ENCODE assay signal across 8 cellular contexts in genomic region chr1:158506369-158506987, GRCh38. TPM values are rescaled to one million over a fixed set of nuclear protein-coding genes. Genes with fewer than 3 reads are reported as not detected.
DNase-seq lines count a peak whose midpoint lies in the region; TF ChIP-seq lines count a peak whose summit lies in the region.

No MANE protein-coding gene starts in this region.

- H3K27me3 ChIP-seq in MG63: peaks cover 4% of the 10 kb centered on the region; the same call in 1 of the 2 replicates

- peak; percentile 61 for TF ChIP-seq CTCF in GM10266 (IDR thresholded peaks at IDR 0.05; ENCODE audit: control insufficient read depth, insufficient read depth, low read depth, missing control alignments)

- intact Hi-C loops in head of caudate nucleus (cut with DNase I): no loop called here

- H3K36me3 ChIP-seq in MG63: no peaks in the 10 kb centered on the region

- DNase-seq in GM10266 (ENCODE audit: extremely low spot score): peak; percentile 8
- peak; percentile 3 for DNase-seq in MG63
- peak; percentile 69 for DNase-seq in activated CD8-positive, alpha-beta memory T cell treated with anti-CD3 and anti-CD28 coated beads for 24 hours
- DNase-seq in head of caudate nucleus: peak in 22 of 42 donors; percentile 4 to 68 (median 18)
- DNase-seq in stimulated activated CD8-positive, alpha-beta memory T cell treated with anti-CD3 and anti-CD28 coated beads, Interleukin-12 subunit alpha, Interleukin-12 subunit beta, amount 100 ng/mL, for 1 hour (ENCODE audit: low read depth): peak; percentile 16
- DNase-seq in A172 (ENCODE audit: low spot score): no peak
- no peak for DNase-seq in globus pallidus (ENCODE audit: low spot score)
- no peak for DNase-seq in NCI-H345 (lab: John Stamatoyannopoulos, UW)

- no peaks in the 10 kb centered on the region for H3K9me3 ChIP-seq in MG63

- no peak overlapping the region for H3K4me3 ChIP-seq in MG63

RNA-seq across cellular contexts. Expression of gene OR10R2, which starts 34.5 kb away (rescaled TPM):
- not detected in 2 replicates for total RNA-seq in MG63 (2014; rRNA removed; shearing (Covaris generic); ENCODE audit: low replicate concordance)
- total RNA-seq in A172 (2014; rRNA removed; shearing (Covaris generic)): not detected in 2 replicates

RNA-seq across cellular contexts. Expression of gene OR10K1, which starts 44.8 kb away (rescaled TPM):
- not detected in 2 replicates for total RNA-seq in MG63 (2014; rRNA removed; shearing (Covaris generic); ENCODE audit: low replicate concordance)
- total RNA-seq in A172 (2014; rRNA removed; shearing (Covaris generic)): not detected in 2 replicates

RNA-seq across cellular contexts. Expression of gene OR6Y1, which starts 47.7 kb away (rescaled TPM):
- not detected in 2 replicates for total RNA-seq in MG63 (2014; rRNA removed; shearing (Covaris generic); ENCODE audit: low replicate concordance)
- total RNA-seq in A172 (2014; rRNA removed; shearing (Covaris generic)): not detected in 2 replicates

Comparison
In these comparisons a context has a peak if more than half of its experiments do, and no peak if none do; other contexts are left out.
1. DNase-seq: peak in GM10266 (single experiment), MG63 (single experiment), activated CD8-positive, alpha-beta memory T cell treated with anti-CD3 and anti-CD28 coated beads for 24 hours (single experiment), head of caudate nucleus (22 of 42) and stimulated activated CD8-positive, alpha-beta memory T cell treated with anti-CD3 and anti-CD28 coated beads, Interleukin-12 subunit alpha, Interleukin-12 subunit beta, amount 100 ng/mL, for 1 hour (single experiment); none in A172 (single experiment), globus pallidus (single experiment) and NCI-H345 (single experiment).